11 cellular contexts compared by ENCODE assay signal in genomic region chr19:13037161-13037560, GRCh38. TPM values are rescaled to one million over a fixed set of nuclear protein-coding genes. Genes with fewer than 3 reads are reported as not detected.
DNase-seq lines count a peak whose midpoint lies in the region; ATAC-seq and TF ChIP-seq lines count a peak whose summit lies in the region.
"Had no signal": no experiment of that assay in that cellular context is flagged by ENCODE, and none has a peak within 500 bp of the region (broad histone marks: within the 10 kb centered on the region; RNA-seq: fewer than 3 reads in every experiment).

No MANE protein-coding gene starts in this region.

- H3K27me3 Mint-ChIP-seq in chondrocyte (ENCODE audit: low read depth): no peaks in the 10 kb centered on the region

- no peaks in the 10 kb centered on the region for H3K9me3 ChIP-seq in MG63

- no peaks in the 10 kb centered on the region for H3K9me3 Mint-ChIP-seq in chondrocyte (ENCODE audit: low read depth)
- H3K9me3 Mint-ChIP-seq: CD4-positive, alpha-beta memory T cell had no signal

- no peak overlapping the region for H3K4me3 ChIP-seq in MG63

- TF ChIP-seq CTCF in chondrocyte (IDR thresholded peaks at IDR 0.05): no peak

- DNase-seq in A172 (ENCODE audit: low spot score) (peak; percentile 92), MG63 (peak; percentile 83), chondrocyte (ENCODE audit: low spot score) (no peak), myocyte (ENCODE audit: low read depth) (peak; percentile 65), KG1 (lab: John Stamatoyannopoulos, UW) (no peak), NCI-H2227 treated with DMSO at 0.1 percent for 48 hours (lab: John Stamatoyannopoulos, UW) (no peak)
- DNase-seq in activated effector memory CD4-positive, alpha-beta T cell treated with anti-CD3 and anti-CD28 coated beads, Interleukin-2, amount 50 U/mL, for 16 hours: no peak
- DNase-seq: activated CD4-positive, alpha-beta T cell treated with anti-CD3 and anti-CD28 coated beads, Interleukin-2, amount 50 U/mL, for 48 hours; CD4-positive, alpha-beta memory T cell; MM.1S had no signal

- peaks cover 98% of the 10 kb centered on the region for H3K36me3 ChIP-seq in MG63

- no peak for ATAC-seq in HG03045 (IDR thresholded peaks at IDR 0.05; ENCODE audit: unreplicated experiment)

- H3K4me3 Mint-ChIP-seq in chondrocyte (ENCODE audit: unreplicated experiment): no peak overlapping the region
- H3K4me3 Mint-ChIP-seq: CD4-positive, alpha-beta memory T cell had no signal

- H3K36me3 Mint-ChIP-seq in chondrocyte (ENCODE audit: low read depth): peaks cover 8% of the 10 kb centered on the region
- H3K36me3 Mint-ChIP-seq: CD4-positive, alpha-beta memory T cell had no signal

- peak overlapping the region; percentile 82 for H3K27ac Mint-ChIP-seq in chondrocyte (ENCODE audit: unreplicated experiment)

- no peaks in the 10 kb centered on the region for H3K27me3 ChIP-seq in MG63

- peaks cover 76% of the 10 kb centered on the region for H3K4me1 Mint-ChIP-seq in chondrocyte (ENCODE audit: low read depth)

RNA-seq across cellular contexts. Expression of gene NFIX, which starts 41.9 kb away (rescaled TPM):
- 17.0 and 25.7 TPM in 2 replicates for total RNA-seq in A172 (2014; rRNA removed; shearing (Covaris generic))
- total RNA-seq in MG63 (2014; rRNA removed; shearing (Covaris generic); ENCODE audit: low replicate concordance): 53.9 and 78.0 TPM in 2 replicates
- total RNA-seq in chondrocyte: 95.4 to 117 TPM (median 98.9 TPM) in 3 replicates
- 17.7 and 23.3 TPM in 2 replicates for total RNA-seq in myocyte
- 86.6 TPM for polyA plus RNA-seq in myocyte (2012)

Comparison
In these comparisons a context has a peak if more than half of its experiments do, and no peak if none do; other contexts are left out.
1. DNase-seq: peak in A172 (single experiment), MG63 (single experiment) and myocyte (single experiment); none in chondrocyte (single experiment), KG1 (single experiment), activated effector memory CD4-positive, alpha-beta T cell treated with anti-CD3 and anti-CD28 coated beads, Interleukin-2, amount 50 U/mL, for 16 hours (single experiment) and NCI-H2227 treated with DMSO at 0.1 percent for 48 hours (single experiment).